ENCODE assay signal across 7 cellular contexts in the genomic region with DNA sequence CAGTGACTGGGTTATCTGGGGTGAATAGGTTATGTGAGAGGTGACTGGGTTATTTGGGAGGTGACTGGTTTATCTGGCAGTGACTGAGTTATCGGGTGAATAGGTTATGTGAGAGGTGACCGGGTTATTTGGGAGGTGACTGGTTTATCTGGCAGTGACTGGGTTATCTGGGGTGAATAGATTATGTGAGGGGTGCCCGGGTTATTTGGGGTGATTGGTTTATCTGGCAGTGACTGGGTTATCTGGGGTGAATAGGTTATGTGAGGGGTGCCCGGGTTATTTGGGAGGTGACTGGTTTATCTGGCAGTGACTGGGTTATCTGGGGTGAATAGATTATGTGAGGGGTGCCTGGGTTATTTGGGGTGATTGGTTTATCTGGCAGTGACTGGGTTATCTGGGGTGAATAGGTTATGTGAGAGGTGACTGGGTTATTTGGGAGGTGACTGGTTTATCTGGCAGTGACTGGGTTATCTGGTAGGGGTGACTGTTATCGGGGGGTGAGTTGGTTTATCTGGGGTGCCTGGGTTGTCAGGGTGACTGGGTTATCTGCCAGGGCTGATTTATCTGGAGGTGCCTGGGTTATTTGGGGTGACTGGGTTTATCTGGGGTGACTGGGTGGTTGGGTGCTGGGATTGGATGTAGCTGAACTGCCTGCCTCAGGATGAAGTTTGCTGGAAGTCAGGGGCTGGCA. TPM values are rescaled to one million over a fixed set of nuclear protein-coding genes. Genes with fewer than 3 reads are reported as not detected.
A peak's percentile ranks its signal among the peaks of the same experiment; 100 is the strongest.
DNase-seq lines count a peak whose midpoint lies in the region; ATAC-seq and TF ChIP-seq lines count a peak whose summit lies in the region.
"Not testable (repeated sequence)": the region's sequence is repeated elsewhere in the genome, so short reads cannot be mapped to it uniquely, and the experiment has no call there.

No MANE protein-coding gene starts in this region.

- H3K9ac ChIP-seq in neuronal stem cell (ENCODE audit: low read depth, low read length, poor library complexity): not testable (repeated sequence)

- not testable (repeated sequence) for H3K4me1 ChIP-seq in CD8-positive, alpha-beta T cell (ENCODE audit: insufficient read depth, low read length); neuronal stem cell (ENCODE audit: control insufficient read depth in 2 of 2, insufficient read depth in 1 of 2, low read depth in 1 of 2, low read length in 2 of 2)

- CTCF ChIA-PET in CD8-positive, alpha-beta T cell (lab: Charles Lee); T-cell (lab: Charles Lee); activated CD4-positive, alpha-beta memory T cell treated with anti-CD3 and anti-CD28 coated beads, Interleukin-2, amount 10 ng/mL, durations not matched to agents 7 days and 5 days (lab: Charles Lee): not testable (repeated sequence)
- CTCF ChIA-PET in activated naive CD4-positive, alpha-beta T cell treated with anti-CD3 and anti-CD28 coated beads, Interleukin-2, amount 10 ng/mL, durations not matched to agents 7 days and 5 days (lab: Charles Lee): interaction anchor here (0.9 kb wide), 1 partner anchor 20 kb away, joined by 3 read pairs; no protein-coding TSS in a partner anchor

- H2BK5ac ChIP-seq in neuronal stem cell (ENCODE audit: low read length): not testable (repeated sequence)

- not testable (repeated sequence) for H3K9me3 Mint-ChIP-seq in CD8-positive, alpha-beta T cell; T-cell; activated CD4-positive, alpha-beta memory T cell treated with anti-CD3 and anti-CD28 coated beads, Interleukin-2, amount 10 ng/mL, durations not matched to agents 7 days and 5 days; activated naive CD4-positive, alpha-beta T cell treated with anti-CD3 and anti-CD28 coated beads, Interleukin-2, amount 10 ng/mL, durations not matched to agents 7 days and 5 days; chondrocyte (ENCODE audit: low read depth); memory B cell

- H3K4me3 Mint-ChIP-seq in CD8-positive, alpha-beta T cell: peak overlapping the region; percentile 72
- H3K4me3 Mint-ChIP-seq in T-cell (peak overlapping the region; percentile 66 to 78 (median 70)), chondrocyte (ENCODE audit: unreplicated experiment) (peak overlapping the region; percentile 64), memory B cell (peak overlapping the region; percentile 82)
- H3K4me3 Mint-ChIP-seq in activated CD4-positive, alpha-beta memory T cell treated with anti-CD3 and anti-CD28 coated beads, Interleukin-2, amount 10 ng/mL, durations not matched to agents 7 days and 5 days: peak overlapping the region; percentile 60
- peak overlapping the region; percentile 64 for H3K4me3 Mint-ChIP-seq in activated naive CD4-positive, alpha-beta T cell treated with anti-CD3 and anti-CD28 coated beads, Interleukin-2, amount 10 ng/mL, durations not matched to agents 7 days and 5 days

- not testable (repeated sequence) for H3K18ac ChIP-seq in neuronal stem cell (ENCODE audit: low read length)

- not testable (repeated sequence) for H3K4me1 Mint-ChIP-seq in CD8-positive, alpha-beta T cell (ENCODE audit: low read depth); activated CD4-positive, alpha-beta memory T cell treated with anti-CD3 and anti-CD28 coated beads, Interleukin-2, amount 10 ng/mL, durations not matched to agents 7 days and 5 days; activated naive CD4-positive, alpha-beta T cell treated with anti-CD3 and anti-CD28 coated beads, Interleukin-2, amount 10 ng/mL, durations not matched to agents 7 days and 5 days; chondrocyte (ENCODE audit: low read depth)
- H3K4me1 Mint-ChIP-seq in T-cell (peaks cover 4 to 12% (median 6%) of the 10 kb centered on the region in 3 donors), memory B cell (peaks cover 11% of the 10 kb centered on the region)

- not testable (repeated sequence) for H4K91ac ChIP-seq in neuronal stem cell (ENCODE audit: low read depth, low read length, poor library complexity)

- not testable (repeated sequence) for H2BK12ac ChIP-seq in neuronal stem cell (ENCODE audit: low read length)

- not testable (repeated sequence) for ATAC-seq in CD8-positive, alpha-beta T cell; T-cell (replicated peaks in 1 of 4); memory B cell (ENCODE audit: low read depth)

- not testable (repeated sequence) for H3K4ac ChIP-seq in neuronal stem cell (ENCODE audit: low read length)

- DNase-seq in CD8-positive, alpha-beta T cell; T-cell; activated CD4-positive, alpha-beta memory T cell treated with anti-CD3 and anti-CD28 coated beads, Interleukin-2, amount 10 ng/mL, durations not matched to agents 7 days and 5 days; activated naive CD4-positive, alpha-beta T cell treated with anti-CD3 and anti-CD28 coated beads, Interleukin-2, amount 10 ng/mL, durations not matched to agents 7 days and 5 days; chondrocyte (ENCODE audit: low spot score); memory B cell (ENCODE audit: low spot score in 2 of 2); neuronal stem cell (ENCODE audit: low spot score): not testable (repeated sequence)

- H3K79me1 ChIP-seq in neuronal stem cell (ENCODE audit: low read depth, low read length): not testable (repeated sequence)

- not testable (repeated sequence) for H3K27ac Mint-ChIP-seq in CD8-positive, alpha-beta T cell; activated CD4-positive, alpha-beta memory T cell treated with anti-CD3 and anti-CD28 coated beads, Interleukin-2, amount 10 ng/mL, durations not matched to agents 7 days and 5 days; chondrocyte (ENCODE audit: unreplicated experiment)
- H3K27ac Mint-ChIP-seq in T-cell (peak overlapping the region in 1 of 2 donors; percentile 15), memory B cell (peak overlapping the region; percentile 82)
- peak overlapping the region; percentile 3 for H3K27ac Mint-ChIP-seq in activated naive CD4-positive, alpha-beta T cell treated with anti-CD3 and anti-CD28 coated beads, Interleukin-2, amount 10 ng/mL, durations not matched to agents 7 days and 5 days

- H3K27me3 Mint-ChIP-seq in CD8-positive, alpha-beta T cell (ENCODE audit: low read depth): peaks cover 27% of the 10 kb centered on the region
- H3K27me3 Mint-ChIP-seq in T-cell (peaks cover 27 to 45% of the 10 kb centered on the region in 2 donors), memory B cell (peaks cover 26% of the 10 kb centered on the region)
- H3K27me3 Mint-ChIP-seq in activated CD4-positive, alpha-beta memory T cell treated with anti-CD3 and anti-CD28 coated beads, Interleukin-2, amount 10 ng/mL, durations not matched to agents 7 days and 5 days: peaks cover 31% of the 10 kb centered on the region
- H3K27me3 Mint-ChIP-seq in activated naive CD4-positive, alpha-beta T cell treated with anti-CD3 and anti-CD28 coated beads, Interleukin-2, amount 10 ng/mL, durations not matched to agents 7 days and 5 days: peaks cover 69% of the 10 kb centered on the region
- H3K27me3 Mint-ChIP-seq in chondrocyte (ENCODE audit: low read depth): not testable (repeated sequence)

- peak overlapping the region; percentile 9 for H2BK15ac ChIP-seq in neuronal stem cell (ENCODE audit: low read length)

- H3K23ac ChIP-seq in neuronal stem cell (ENCODE audit: low read depth, low read length, poor library complexity): not testable (repeated sequence)

- not testable (repeated sequence) for H4K8ac ChIP-seq in neuronal stem cell (ENCODE audit: low read depth, low read length)

- not testable (repeated sequence) for H2AK5ac ChIP-seq in neuronal stem cell (ENCODE audit: low read depth, low read length)

- not testable (repeated sequence) for H3K4me2 ChIP-seq in neuronal stem cell (ENCODE audit: insufficient read depth, low read length, poor library complexity, severe bottlenecking)

- H3K9me3 ChIP-seq in CD8-positive, alpha-beta T cell (ENCODE audit: low read length); neuronal stem cell (replicated peaks in 1 of 2; ENCODE audit: control insufficient read depth in 2 of 2, insufficient read depth in 1 of 2, low read depth in 1 of 2, low read length in 2 of 2): not testable (repeated sequence)

- not testable (repeated sequence) for H3K14ac ChIP-seq in neuronal stem cell (ENCODE audit: low read length)

- not testable (repeated sequence) for H3K27me3 ChIP-seq in CD8-positive, alpha-beta T cell (ENCODE audit: insufficient read depth, low read length)
- peaks cover 0 to 44% (median 27%) of the 10 kb centered on the region in 3 experiments for H3K27me3 ChIP-seq in neuronal stem cell (ENCODE audit: control insufficient read depth in 3 of 3, insufficient read depth in 3 of 3, low read depth in 1 of 3, low read length in 3 of 3)

- POLR2A ChIA-PET in CD8-positive, alpha-beta T cell (lab: Charles Lee); T-cell (lab: Charles Lee); activated CD4-positive, alpha-beta memory T cell treated with anti-CD3 and anti-CD28 coated beads, Interleukin-2, amount 10 ng/mL, durations not matched to agents 7 days and 5 days (lab: Charles Lee): not testable (repeated sequence)

- H2BK120ac ChIP-seq in neuronal stem cell (ENCODE audit: low read depth, low read length): not testable (repeated sequence)

- H3K36me3 ChIP-seq in CD8-positive, alpha-beta T cell (ENCODE audit: insufficient read depth, low read length); neuronal stem cell (replicated peaks in 1 of 2; ENCODE audit: control insufficient read depth in 2 of 2, insufficient read depth in 2 of 2, low read length in 2 of 2): not testable (repeated sequence)

- intact Hi-C loops in CD8-positive, alpha-beta T cell (cut with DNase I, micrococcal nuclease): not testable (repeated sequence)

- H2AFZ ChIP-seq in neuronal stem cell (ENCODE audit: low read length): not testable (repeated sequence)

- not testable (repeated sequence) for H3K4me3 ChIP-seq in CD8-positive, alpha-beta T cell (ENCODE audit: low read depth, low read length); neuronal stem cell (ENCODE audit: low read length in 2 of 2)

- no CpG with 5 or more reads among the region's 5 CpGs for WGBS in neuronal stem cell (ENCODE audit: extremely low coverage in 2 of 2, insufficient read length in 2 of 2, insufficient replicate concordance in 1 of 2), 2 donors

- not testable (repeated sequence) for TF ChIP-seq CTCF in CD8-positive, alpha-beta T cell (IDR thresholded peaks at IDR 0.05); chondrocyte (IDR thresholded peaks at IDR 0.05)

- H3K36me3 Mint-ChIP-seq in CD8-positive, alpha-beta T cell; T-cell; activated CD4-positive, alpha-beta memory T cell treated with anti-CD3 and anti-CD28 coated beads, Interleukin-2, amount 10 ng/mL, durations not matched to agents 7 days and 5 days (ENCODE audit: low read depth); activated naive CD4-positive, alpha-beta T cell treated with anti-CD3 and anti-CD28 coated beads, Interleukin-2, amount 10 ng/mL, durations not matched to agents 7 days and 5 days; chondrocyte (ENCODE audit: low read depth); memory B cell: not testable (repeated sequence)

- H3K27ac ChIP-seq in CD8-positive, alpha-beta T cell (ENCODE audit: low read depth, low read length); neuronal stem cell (replicated peaks; ENCODE audit: low read length): not testable (repeated sequence)

RNA-seq across cellular contexts. Expression of gene PANX2, which starts 1.9 kb away (rescaled TPM):
- under 1 TPM in 1 of 2 experiments, not detected in 1; 0.16 TPM for total RNA-seq in CD8-positive, alpha-beta T cell
- under 1 TPM in 3 of 5 donors, not detected in 2; 0.16 to 0.32 (median 0.26) TPM for total RNA-seq in T-cell
- under 1 TPM; 0.83 to 0.88 TPM for total RNA-seq in activated CD4-positive, alpha-beta memory T cell treated with anti-CD3 and anti-CD28 coated beads, Interleukin-2, amount 10 ng/mL, durations not matched to agents 7 days and 5 days
- total RNA-seq in chondrocyte: 3.0 to 6.1 TPM (median 3.3 TPM) in 3 replicates
- polyA plus RNA-seq in neuronal stem cell (2013, experiment 1 of 2): 3.0 TPM
- 3.1 TPM for polyA plus RNA-seq in neuronal stem cell (2013, experiment 2 of 2)

RNA-seq across cellular contexts. Expression of gene TRABD, which starts 17.1 kb away (rescaled TPM):
- total RNA-seq in CD8-positive, alpha-beta T cell: 100 to 1,000 TPM; 178 to 187 TPM
- total RNA-seq in T-cell: 100 to 1,000 TPM; 116 to 213 (median 175) TPM
- total RNA-seq in activated CD4-positive, alpha-beta memory T cell treated with anti-CD3 and anti-CD28 coated beads, Interleukin-2, amount 10 ng/mL, durations not matched to agents 7 days and 5 days: 100 to 1,000 TPM; 136 to 138 TPM
- total RNA-seq in chondrocyte: 18.5 to 20.5 TPM (median 20.2 TPM) in 3 replicates
- polyA plus RNA-seq in neuronal stem cell (2013, experiment 1 of 2): 34.5 TPM
- polyA plus RNA-seq in neuronal stem cell (2013, experiment 2 of 2): 33.8 TPM

RNA-seq across cellular contexts. Expression of gene SELENOO, which starts 32.2 kb away (rescaled TPM):
- total RNA-seq in CD8-positive, alpha-beta T cell: 10 to 100 TPM; 32.7 to 34.6 TPM
- total RNA-seq in T-cell (10 to 100 TPM; 28.9 to 51.0 (median 46.1) TPM), chondrocyte (14.8 to 22.8 TPM (median 17.1 TPM) in 3 replicates)
- total RNA-seq in activated CD4-positive, alpha-beta memory T cell treated with anti-CD3 and anti-CD28 coated beads, Interleukin-2, amount 10 ng/mL, durations not matched to agents 7 days and 5 days: 10 to 100 TPM; 21.5 TPM
- polyA plus RNA-seq in neuronal stem cell (2013, experiment 1 of 2): 11.5 TPM
- 11.4 TPM for polyA plus RNA-seq in neuronal stem cell (2013, experiment 2 of 2)
